In genomic region chr5:34923694-34924461, GRCh38 we compare ENCODE assay signal across 9 cellular contexts. TPM values are rescaled to one million over a fixed set of nuclear protein-coding genes. Genes with fewer than 3 reads are reported as not detected.
A peak's percentile ranks its signal among the peaks of the same experiment; 100 is the strongest.
DNase-seq lines count a peak whose midpoint lies in the region; ATAC-seq and TF ChIP-seq lines count a peak whose summit lies in the region.
"Had no signal": no experiment of that assay in that cellular context is flagged by ENCODE, and none has a peak within 500 bp of the region (broad histone marks: within the 10 kb centered on the region; RNA-seq: fewer than 3 reads in every experiment).

No MANE protein-coding gene starts in this region.

- H3K4me3 ChIP-seq in SK-N-SH (ENCODE audit: low read depth in 2 of 2, low read length in 1 of 2): no peak overlapping the region
- H3K4me3 ChIP-seq: cardiac muscle cell had no signal

- peak; percentile 27 for ATAC-seq in left ventricle myocardium superior
- ATAC-seq in HG03095 (IDR thresholded peaks at IDR 0.05; ENCODE audit: unreplicated experiment): peak; percentile 62
- peak; percentile 99 for ATAC-seq in stimulated activated effector memory CD8-positive, alpha-beta T cell treated with anti-CD3 and anti-CD28 coated beads, Interleukin-12 subunit alpha, Interleukin-12 subunit beta, amount 100 ng/mL, for 72 hours

- H4K20me1 ChIP-seq in SK-N-SH (ENCODE audit: insufficient read depth): no peaks in the 10 kb centered on the region

- H3K27me3 ChIP-seq in SK-N-SH (ENCODE audit: insufficient read depth): no peaks in the 10 kb centered on the region
- H3K27me3 ChIP-seq: cardiac muscle cell had no signal

- 36% methylated on average over 3 of the region's 3 CpGs for WGBS in SK-N-SH (ENCODE audit: low lambda C conversion rate)

- H3K4me3 Mint-ChIP-seq in stimulated activated effector memory CD8-positive, alpha-beta T cell treated with anti-CD3 and anti-CD28 coated beads, Interleukin-12 subunit alpha, Interleukin-12 subunit beta, amount 100 ng/mL, for 72 hours: peak overlapping the region; percentile 4

- no peak for TF ChIP-seq EP300 in SK-N-SH (IDR thresholded peaks at IDR 0.05; ENCODE audit: borderline replicate concordance in 1 of 2, low read depth in 1 of 2, low read length in 1 of 2)

- H3K36me3 ChIP-seq in SK-N-SH (replicated peaks in 1 of 2; ENCODE audit: control insufficient read depth in 1 of 2, insufficient read depth in 2 of 2, low read length in 1 of 2): peaks cover 70 to 73% of the 10 kb centered on the region in 2 experiments

- no peaks in the 10 kb centered on the region for H3K9me2 ChIP-seq in SK-N-SH

- no peak for TF ChIP-seq CTCF in SK-N-SH (IDR thresholded peaks at IDR 0.05)

- peaks cover 93% of the 10 kb centered on the region for H3K36me3 Mint-ChIP-seq in stimulated activated effector memory CD8-positive, alpha-beta T cell treated with anti-CD3 and anti-CD28 coated beads, Interleukin-12 subunit alpha, Interleukin-12 subunit beta, amount 100 ng/mL, for 72 hours

- intact Hi-C loops in left ventricle myocardium superior (cut with micrococcal nuclease): no loop called here
- intact Hi-C loops in cardiac septum (cut with DNase I): loop anchor here (10.0 kb wide), 1 partner anchor 919 kb away; the partner anchor contains the start of gene AMACR

- peaks cover 0 to 13% of the 10 kb centered on the region in 2 experiments; a peak in 3 of 4 replicates for H3K4me1 ChIP-seq in SK-N-SH (ENCODE audit: control insufficient read depth in 1 of 2, insufficient read depth in 2 of 2, low read depth in 1 of 2, low read length in 1 of 2)

- no peaks in the 10 kb centered on the region for H3K9me3 ChIP-seq in SK-N-SH

- no peak overlapping the region for H2AFZ ChIP-seq in SK-N-SH (ENCODE audit: low read depth)

- H3F3A ChIP-seq in SK-N-SH (replicated peaks; ENCODE audit: insufficient read depth): peaks cover 64% of the 10 kb centered on the region

- H3K9me3 Mint-ChIP-seq in stimulated activated effector memory CD8-positive, alpha-beta T cell treated with anti-CD3 and anti-CD28 coated beads, Interleukin-12 subunit alpha, Interleukin-12 subunit beta, amount 100 ng/mL, for 72 hours: no peaks in the 10 kb centered on the region

- TF ChIP-seq RAD21 in SK-N-SH (IDR thresholded peaks at IDR 0.05; ENCODE audit: low read length): no peak

- H3K27ac ChIP-seq in SK-N-SH (ENCODE audit: low read depth in 2 of 2, low read length in 1 of 2) (peak overlapping the region; percentile 31 to 74; a peak in 3 of 4 replicates), epithelial cell of prostate (peak overlapping the region; percentile 41)
- H3K27ac ChIP-seq: cardiac muscle cell had no signal

- CTCF ChIA-PET in SK-N-SH (lab: Yijun Ruan, JAX): no interaction called here

- H3K4me2 ChIP-seq in SK-N-SH: peak overlapping the region; percentile 13; the same call in 1 of the 2 replicates

- H3K4me1 Mint-ChIP-seq in stimulated activated effector memory CD8-positive, alpha-beta T cell treated with anti-CD3 and anti-CD28 coated beads, Interleukin-12 subunit alpha, Interleukin-12 subunit beta, amount 100 ng/mL, for 72 hours: peaks cover 8% of the 10 kb centered on the region

- H3K9ac ChIP-seq in SK-N-SH: no peak overlapping the region

- POLR2A ChIA-PET in SK-N-SH (lab: Yijun Ruan, JAX): interaction anchor here (2.1 kb wide), 1 partner anchor 9 kb away, joined by 8 read pairs; the partner anchor contains the start of genes BRIX1 and RAD1

- H3K27ac Mint-ChIP-seq in stimulated activated effector memory CD8-positive, alpha-beta T cell treated with anti-CD3 and anti-CD28 coated beads, Interleukin-12 subunit alpha, Interleukin-12 subunit beta, amount 100 ng/mL, for 72 hours: peak overlapping the region; percentile 57

- no peak for DNase-seq in left ventricle myocardium superior
- DNase-seq in cardiac septum (ENCODE audit: low spot score): no peak
- no peak for DNase-seq in SK-N-SH
- DNase-seq in epithelial cell of prostate (ENCODE audit: low read depth, low spot score): peak; percentile 33
- no peak for DNase-seq in stimulated activated effector memory CD8-positive, alpha-beta T cell treated with anti-CD3 and anti-CD28 coated beads, Interleukin-12 subunit alpha, Interleukin-12 subunit beta, amount 100 ng/mL, for 72 hours (ENCODE audit: low spot score in 2 of 2)
- no peak for DNase-seq in iPS-NIHi7 (ENCODE audit: extremely low spot score)
- DNase-seq in NCI-H526 treated with DMSO at 0.1 percent for 48 hours (lab: John Stamatoyannopoulos, UW): no peak

- peaks cover 39% of the 10 kb centered on the region for H3K79me2 ChIP-seq in SK-N-SH (ENCODE audit: insufficient read depth)

TF ChIP-seq in SK-N-SH, 30 proteins besides CTCF, POLR2A, EP300 and RAD21 (continues in another document):
- TF ChIP-seq RCOR1 (IDR thresholded peaks at IDR 0.05; ENCODE audit: low read length) (no peak), SIN3A (IDR thresholded peaks at IDR 0.05; ENCODE audit: borderline replicate concordance, low read depth, low read length) (no peak), REST (IDR thresholded peaks at IDR 0.05; ENCODE audit: low read depth, low read length) (no peak), TEAD4 (IDR thresholded peaks at IDR 0.05; ENCODE audit: borderline replicate concordance, insufficient read depth) (no peak), FOSL2 (IDR thresholded peaks at IDR 0.05; ENCODE audit: borderline replicate concordance, low read depth) (peak; percentile 99), TCF12 (IDR thresholded peaks at IDR 0.05) (no peak), PBX3 (IDR thresholded peaks at IDR 0.05) (peak; percentile 60), TAF1 (IDR thresholded peaks at IDR 0.05; ENCODE audit: borderline replicate concordance, low read depth, low read length) (no peak)
- TF ChIP-seq, protein P1, sequence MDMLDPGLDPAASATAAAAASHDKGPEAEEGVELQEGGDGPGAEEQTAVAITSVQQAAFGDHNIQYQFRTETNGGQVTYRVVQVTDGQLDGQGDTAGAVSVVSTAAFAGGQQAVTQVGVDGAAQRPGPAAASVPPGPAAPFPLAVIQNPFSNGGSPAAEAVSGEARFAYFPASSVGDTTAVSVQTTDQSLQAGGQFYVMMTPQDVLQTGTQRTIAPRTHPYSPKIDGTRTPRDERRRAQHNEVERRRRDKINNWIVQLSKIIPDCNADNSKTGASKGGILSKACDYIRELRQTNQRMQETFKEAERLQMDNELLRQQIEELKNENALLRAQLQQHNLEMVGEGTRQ (IDR thresholded peaks at IDR 0.05; ENCODE audit: borderline replicate concordance, low read depth, low read length): no peak
- TF ChIP-seq, protein P2, sequence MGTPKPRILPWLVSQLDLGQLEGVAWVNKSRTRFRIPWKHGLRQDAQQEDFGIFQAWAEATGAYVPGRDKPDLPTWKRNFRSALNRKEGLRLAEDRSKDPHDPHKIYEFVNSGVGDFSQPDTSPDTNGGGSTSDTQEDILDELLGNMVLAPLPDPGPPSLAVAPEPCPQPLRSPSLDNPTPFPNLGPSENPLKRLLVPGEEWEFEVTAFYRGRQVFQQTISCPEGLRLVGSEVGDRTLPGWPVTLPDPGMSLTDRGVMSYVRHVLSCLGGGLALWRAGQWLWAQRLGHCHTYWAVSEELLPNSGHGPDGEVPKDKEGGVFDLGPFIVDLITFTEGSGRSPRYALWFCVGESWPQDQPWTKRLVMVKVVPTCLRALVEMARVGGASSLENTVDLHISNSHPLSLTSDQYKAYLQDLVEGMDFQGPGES (IDR thresholded peaks at IDR 0.05; ENCODE audit: low read depth, low read length): no peak

RNA-seq across cellular contexts. Expression of gene DNAJC21, which starts 5.5 kb away (rescaled TPM):
- total RNA-seq in left ventricle myocardium superior (54.8 TPM), cardiac septum (68.4 TPM)
- polyA plus RNA-seq in SK-N-SH (2012; rRNA removed): 8.8 and 9.7 TPM in 2 replicates
- 14.3 and 25.5 TPM in 2 replicates for polyA plus RNA-seq in SK-N-SH (2012; cell fraction: cytosol; rRNA removed)
- polyA plus RNA-seq in SK-N-SH (2012; cell fraction: nucleus; rRNA removed): 3.8 and 7.4 TPM in 2 replicates

RNA-seq across cellular contexts. Expression of gene BRIX1, which starts 8.4 kb away (rescaled TPM):
- total RNA-seq in left ventricle myocardium superior: 10.5 TPM
- 14.6 TPM for total RNA-seq in cardiac septum
- 18.4 and 22.9 TPM in 2 replicates for polyA plus RNA-seq in SK-N-SH (2012; rRNA removed)
- 30.4 and 43.9 TPM in 2 replicates for polyA plus RNA-seq in SK-N-SH (2012; cell fraction: cytosol; rRNA removed)
- polyA plus RNA-seq in SK-N-SH (2012; cell fraction: nucleus; rRNA removed): 4.8 and 13.1 TPM in 2 replicates

RNA-seq across cellular contexts. Expression of gene RAD1, which starts 8.6 kb away (rescaled TPM):
- total RNA-seq in left ventricle myocardium superior (23.7 TPM), cardiac septum (23.4 TPM)
- polyA plus RNA-seq in SK-N-SH (2012; rRNA removed): 18.2 and 21.2 TPM in 2 replicates
- polyA plus RNA-seq in SK-N-SH (2012; cell fraction: cytosol; rRNA removed): 17.7 and 22.3 TPM in 2 replicates
- polyA plus RNA-seq in SK-N-SH (2012; cell fraction: nucleus; rRNA removed): 13.7 and 19.5 TPM in 2 replicates

Comparison
In these comparisons a context has a peak if more than half of its experiments do, and no peak if none do; other contexts are left out.
1. ATAC-seq: peak in every context shown above with its lines; median percentile 99 in stimulated activated effector memory CD8-positive, alpha-beta T cell treated with anti-CD3 and anti-CD28 coated beads, Interleukin-12 subunit alpha, Interleukin-12 subunit beta, amount 100 ng/mL, for 72 hours; 62 in HG03095; 27 in left ventricle myocardium superior.